Comparison of ENCODE assay signal across 8 cellular contexts in the genomic region with DNA sequence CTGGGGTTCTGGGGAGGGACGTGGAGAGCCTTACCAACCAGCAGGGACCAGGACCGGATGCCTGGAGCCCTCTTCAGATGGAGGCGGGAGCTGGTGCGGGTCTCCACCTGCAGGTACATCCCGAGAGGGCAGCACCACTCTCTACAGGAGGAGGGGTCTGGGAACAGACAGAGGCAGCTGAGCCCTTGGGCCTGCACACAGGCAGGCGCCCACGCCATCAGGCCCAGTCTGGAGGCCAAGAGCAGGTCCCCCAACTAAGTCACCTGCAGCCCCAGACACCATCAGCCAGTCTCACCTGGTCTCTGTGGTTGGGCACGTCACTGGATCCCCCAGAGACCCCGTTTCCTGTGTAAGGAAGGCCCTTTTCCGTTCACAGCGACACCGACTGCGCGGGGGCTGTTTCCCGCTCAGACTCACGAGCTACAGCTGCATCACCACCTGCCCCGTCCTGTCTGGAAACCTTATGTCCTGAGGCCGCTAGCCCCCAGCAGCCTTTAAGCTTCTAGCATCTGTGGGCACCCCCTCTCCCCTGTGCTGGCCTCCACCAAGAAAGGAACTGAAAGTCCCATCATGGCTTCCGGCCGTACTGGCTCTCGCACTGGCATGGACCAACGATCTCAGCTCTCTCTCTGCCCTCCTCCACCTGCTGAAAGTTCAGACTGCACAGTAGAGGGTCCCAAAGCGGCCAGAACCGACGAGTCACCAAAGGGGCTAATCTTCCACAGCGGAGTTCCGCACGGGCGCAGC. TPM values are rescaled to one million over a fixed set of nuclear protein-coding genes. Genes with fewer than 3 reads are reported as not detected.
DNase-seq lines count a peak whose midpoint lies in the region; ATAC-seq and TF ChIP-seq lines count a peak whose summit lies in the region.

No MANE protein-coding gene starts in this region.

- H3K9me3 ChIP-seq in liver (ENCODE audit: control insufficient read depth in 4 of 4, low read length in 3 of 4): no peaks in the 10 kb centered on the region

- no peak for TF ChIP-seq RAD21 in liver (IDR thresholded peaks at IDR 0.05)

- H3K4me3 Mint-ChIP-seq in activated naive CD8-positive, alpha-beta T cell treated with anti-CD3 and anti-CD28 coated beads, Interleukin-2, amount 10 ng/mL, durations not matched to agents 7 days and 5 days: peak overlapping the region; percentile 96

- no peak for TF ChIP-seq CTCF in liver (IDR thresholded peaks at IDR 0.05; ENCODE audit: low read depth, low read length, missing input control)

- H3K27me3 Mint-ChIP-seq in activated naive CD8-positive, alpha-beta T cell treated with anti-CD3 and anti-CD28 coated beads, Interleukin-2, amount 10 ng/mL, durations not matched to agents 7 days and 5 days: no peaks in the 10 kb centered on the region

- peak overlapping the region; percentile 97 for H3K27ac Mint-ChIP-seq in activated naive CD8-positive, alpha-beta T cell treated with anti-CD3 and anti-CD28 coated beads, Interleukin-2, amount 10 ng/mL, durations not matched to agents 7 days and 5 days

- H3K27ac ChIP-seq in liver (ENCODE audit: low read depth in 1 of 2, low read length in 2 of 2): peak overlapping the region; percentile 79 to 93

- ATAC-seq in GM18861 (IDR thresholded peaks at IDR 0.05; ENCODE audit: unreplicated experiment) (peak; percentile 53), HG02938 (IDR thresholded peaks at IDR 0.05; ENCODE audit: unreplicated experiment) (peak; percentile 52)
- ATAC-seq in activated naive CD8-positive, alpha-beta T cell treated with anti-CD3 and anti-CD28 coated beads, Interleukin-2, amount 10 ng/mL, durations not matched to agents 7 days and 5 days (ENCODE audit: low read depth): peak; percentile 65

- H3K9ac ChIP-seq in liver (ENCODE audit: low read depth in 1 of 2, low read length in 2 of 2): peak overlapping the region in 1 of 2 donors; percentile 63

- peaks cover 11 to 43% (median 34%) of the 10 kb centered on the region in 4 donors for H3K4me1 ChIP-seq in liver (ENCODE audit: control insufficient read depth in 4 of 4, insufficient read depth in 4 of 4, low read length in 3 of 4)

- peak overlapping the region; percentile 77 to 91 (median 86) for H3K4me3 ChIP-seq in liver (ENCODE audit: low read depth in 1 of 3, low read length in 3 of 3)

- DNase-seq in SHP77 (lab: John Stamatoyannopoulos, UW): peak; percentile 55 to 75
- peak; percentile 77 for DNase-seq in activated naive CD8-positive, alpha-beta T cell treated with anti-CD3 and anti-CD28 coated beads, Interleukin-2, amount 10 ng/mL, durations not matched to agents 7 days and 5 days
- DNase-seq in stimulated activated CD8-positive, alpha-beta memory T cell treated with anti-CD3 and anti-CD28 coated beads, Interleukin-15, amount 100 ng/mL, for 24 hours (ENCODE audit: low read depth): peak; percentile 35
- no peak for DNase-seq in HPDE6-E6E7 (ENCODE audit: extremely low spot score)
- no peak for DNase-seq in cerebellum (ENCODE audit: low spot score)

- H3K4me1 Mint-ChIP-seq in activated naive CD8-positive, alpha-beta T cell treated with anti-CD3 and anti-CD28 coated beads, Interleukin-2, amount 10 ng/mL, durations not matched to agents 7 days and 5 days: peaks cover 27% of the 10 kb centered on the region

- 78% methylated on average over 29 of the region's 29 CpGs for WGBS in liver

- no peaks in the 10 kb centered on the region for H3K36me3 ChIP-seq in liver (ENCODE audit: control insufficient read depth in 4 of 4, insufficient read depth in 3 of 4, low read depth in 1 of 4, low read length in 3 of 4)

- H3K27me3 ChIP-seq in liver (ENCODE audit: control insufficient read depth in 4 of 4, insufficient read depth in 4 of 4, low read length in 3 of 4): no peaks in the 10 kb centered on the region

- H3K36me3 Mint-ChIP-seq in activated naive CD8-positive, alpha-beta T cell treated with anti-CD3 and anti-CD28 coated beads, Interleukin-2, amount 10 ng/mL, durations not matched to agents 7 days and 5 days: peaks cover 15% of the 10 kb centered on the region

- POLR2A ChIA-PET in activated naive CD8-positive, alpha-beta T cell treated with anti-CD3 and anti-CD28 coated beads, Interleukin-2, amount 10 ng/mL, durations not matched to agents 7 days and 5 days (lab: Charles Lee): interaction anchor here (0.7 to 2.3 kb wide), 15 partner anchors 9 to 151 kb away, joined by 3 to 28 read pairs (median 5); a partner anchor contains a TSS

- no peaks in the 10 kb centered on the region for H3K9me3 Mint-ChIP-seq in activated naive CD8-positive, alpha-beta T cell treated with anti-CD3 and anti-CD28 coated beads, Interleukin-2, amount 10 ng/mL, durations not matched to agents 7 days and 5 days

TF ChIP-seq in liver, 16 proteins besides CTCF, POLR2A, EP300 and RAD21 (continues in another document):
- TF ChIP-seq FOXA2 (IDR thresholded peaks at IDR 0.05) (no peak), JUND (IDR thresholded peaks at IDR 0.05) (no peak), RXRA (IDR thresholded peaks at IDR 0.05) (no peak), HNF4G (IDR thresholded peaks at IDR 0.05) (no peak), GABPA (IDR thresholded peaks at IDR 0.05 in 1 of 2, conservative IDR thresholded peaks at IDR 0.05 in 1 of 2) (no peak), SP1 (IDR thresholded peaks at IDR 0.05) (no peak), NR2F2 (IDR thresholded peaks at IDR 0.05) (no peak), YY1 (IDR thresholded peaks at IDR 0.05) (no peak), TAF1 (conservative IDR thresholded peaks at IDR 0.05) (no peak), EGR1 (IDR thresholded peaks at IDR 0.05; ENCODE audit: low read depth in 2 of 2) (no peak)
- TF ChIP-seq, protein P1, sequence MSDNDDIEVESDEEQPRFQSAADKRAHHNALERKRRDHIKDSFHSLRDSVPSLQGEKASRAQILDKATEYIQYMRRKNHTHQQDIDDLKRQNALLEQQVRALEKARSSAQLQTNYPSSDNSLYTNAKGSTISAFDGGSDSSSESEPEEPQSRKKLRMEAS (IDR thresholded peaks at IDR 0.05): no peak
- TF ChIP-seq, protein P2, sequence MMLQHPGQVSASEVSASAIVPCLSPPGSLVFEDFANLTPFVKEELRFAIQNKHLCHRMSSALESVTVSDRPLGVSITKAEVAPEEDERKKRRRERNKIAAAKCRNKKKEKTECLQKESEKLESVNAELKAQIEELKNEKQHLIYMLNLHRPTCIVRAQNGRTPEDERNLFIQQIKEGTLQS (IDR thresholded peaks at IDR 0.05): no peak
- TF ChIP-seq, protein P3, sequence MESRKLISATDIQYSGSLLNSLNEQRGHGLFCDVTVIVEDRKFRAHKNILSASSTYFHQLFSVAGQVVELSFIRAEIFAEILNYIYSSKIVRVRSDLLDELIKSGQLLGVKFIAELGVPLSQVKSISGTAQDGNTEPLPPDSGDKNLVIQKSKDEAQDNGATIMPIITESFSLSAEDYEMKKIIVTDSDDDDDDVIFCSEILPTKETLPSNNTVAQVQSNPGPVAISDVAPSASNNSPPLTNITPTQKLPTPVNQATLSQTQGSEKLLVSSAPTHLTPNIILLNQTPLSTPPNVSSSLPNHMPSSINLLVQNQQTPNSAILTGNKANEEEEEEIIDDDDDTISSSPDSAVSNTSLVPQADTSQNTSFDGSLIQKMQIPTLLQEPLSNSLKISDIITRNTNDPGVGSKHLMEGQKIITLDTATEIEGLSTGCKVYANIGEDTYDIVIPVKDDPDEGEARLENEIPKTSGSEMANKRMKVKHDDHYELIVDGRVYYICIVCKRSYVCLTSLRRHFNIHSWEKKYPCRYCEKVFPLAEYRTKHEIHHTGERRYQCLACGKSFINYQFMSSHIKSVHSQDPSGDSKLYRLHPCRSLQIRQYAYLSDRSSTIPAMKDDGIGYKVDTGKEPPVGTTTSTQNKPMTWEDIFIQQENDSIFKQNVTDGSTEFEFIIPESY (IDR thresholded peaks at IDR 0.05): no peak
- TF ChIP-seq, protein P4, sequence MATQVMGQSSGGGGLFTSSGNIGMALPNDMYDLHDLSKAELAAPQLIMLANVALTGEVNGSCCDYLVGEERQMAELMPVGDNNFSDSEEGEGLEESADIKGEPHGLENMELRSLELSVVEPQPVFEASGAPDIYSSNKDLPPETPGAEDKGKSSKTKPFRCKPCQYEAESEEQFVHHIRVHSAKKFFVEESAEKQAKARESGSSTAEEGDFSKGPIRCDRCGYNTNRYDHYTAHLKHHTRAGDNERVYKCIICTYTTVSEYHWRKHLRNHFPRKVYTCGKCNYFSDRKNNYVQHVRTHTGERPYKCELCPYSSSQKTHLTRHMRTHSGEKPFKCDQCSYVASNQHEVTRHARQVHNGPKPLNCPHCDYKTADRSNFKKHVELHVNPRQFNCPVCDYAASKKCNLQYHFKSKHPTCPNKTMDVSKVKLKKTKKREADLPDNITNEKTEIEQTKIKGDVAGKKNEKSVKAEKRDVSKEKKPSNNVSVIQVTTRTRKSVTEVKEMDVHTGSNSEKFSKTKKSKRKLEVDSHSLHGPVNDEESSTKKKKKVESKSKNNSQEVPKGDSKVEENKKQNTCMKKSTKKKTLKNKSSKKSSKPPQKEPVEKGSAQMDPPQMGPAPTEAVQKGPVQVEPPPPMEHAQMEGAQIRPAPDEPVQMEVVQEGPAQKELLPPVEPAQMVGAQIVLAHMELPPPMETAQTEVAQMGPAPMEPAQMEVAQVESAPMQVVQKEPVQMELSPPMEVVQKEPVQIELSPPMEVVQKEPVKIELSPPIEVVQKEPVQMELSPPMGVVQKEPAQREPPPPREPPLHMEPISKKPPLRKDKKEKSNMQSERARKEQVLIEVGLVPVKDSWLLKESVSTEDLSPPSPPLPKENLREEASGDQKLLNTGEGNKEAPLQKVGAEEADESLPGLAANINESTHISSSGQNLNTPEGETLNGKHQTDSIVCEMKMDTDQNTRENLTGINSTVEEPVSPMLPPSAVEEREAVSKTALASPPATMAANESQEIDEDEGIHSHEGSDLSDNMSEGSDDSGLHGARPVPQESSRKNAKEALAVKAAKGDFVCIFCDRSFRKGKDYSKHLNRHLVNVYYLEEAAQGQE (IDR thresholded peaks at IDR 0.05): no peak

RNA-seq across cellular contexts. Expression of a gene that starts 1.2 kb away (rescaled TPM):
- total RNA-seq in activated naive CD8-positive, alpha-beta T cell treated with anti-CD3 and anti-CD28 coated beads, Interleukin-2, amount 10 ng/mL, durations not matched to agents 7 days and 5 days: 100 to 1,000 TPM; 301 to 323 TPM
- total RNA-seq in liver (10 to 100 TPM; 25.9 to 44.0 TPM), cerebellum (32.2 TPM)
- 10 to 100 TPM; 23.2 to 45.6 TPM for polyA plus RNA-seq in liver

RNA-seq across cellular contexts. Expression of a gene that starts 9.2 kb away (rescaled TPM):
- total RNA-seq in activated naive CD8-positive, alpha-beta T cell treated with anti-CD3 and anti-CD28 coated beads, Interleukin-2, amount 10 ng/mL, durations not matched to agents 7 days and 5 days: 100 to 1,000 TPM; 106 to 121 TPM
- total RNA-seq in liver: 10 to 100 TPM; 24.8 to 87.5 TPM
- 10 to 100 TPM; 19.8 to 27.6 TPM for polyA plus RNA-seq in liver
- 67.9 TPM for total RNA-seq in cerebellum

RNA-seq across cellular contexts. Expression of a gene that starts 30.9 kb away (rescaled TPM):
- 10 to 100 TPM; 24.4 to 27.4 TPM for total RNA-seq in activated naive CD8-positive, alpha-beta T cell treated with anti-CD3 and anti-CD28 coated beads, Interleukin-2, amount 10 ng/mL, durations not matched to agents 7 days and 5 days
- total RNA-seq in liver: 10 to 100 TPM; 16.1 to 23.2 TPM
- 10 to 100 TPM; 15.0 to 20.9 TPM for polyA plus RNA-seq in liver
- 18.1 TPM for total RNA-seq in cerebellum

RNA-seq across cellular contexts. Expression of a gene that starts 31.2 kb away (rescaled TPM):
- total RNA-seq in activated naive CD8-positive, alpha-beta T cell treated with anti-CD3 and anti-CD28 coated beads, Interleukin-2, amount 10 ng/mL, durations not matched to agents 7 days and 5 days: 10 to 100 TPM; 84.1 to 84.8 TPM
- total RNA-seq in liver (10 to 100 TPM in 1 of 2 donors, 1 to 10 TPM in 1; 9.7 to 19.9 TPM), cerebellum (17.8 TPM)
- 10 to 100 TPM in 1 of 2 donors, 1 to 10 TPM in 1; 5.6 to 14.7 TPM for polyA plus RNA-seq in liver

Comparison
In these comparisons a context has a peak if more than half of its experiments do, and no peak if none do; other contexts are left out.
1. DNase-seq: peak in SHP77 (2 of 2), activated naive CD8-positive, alpha-beta T cell treated with anti-CD3 and anti-CD28 coated beads, Interleukin-2, amount 10 ng/mL, durations not matched to agents 7 days and 5 days (single experiment) and stimulated activated CD8-positive, alpha-beta memory T cell treated with anti-CD3 and anti-CD28 coated beads, Interleukin-15, amount 100 ng/mL, for 24 hours (single experiment); none in HPDE6-E6E7 (single experiment) and cerebellum (single experiment).
2. Peak in every context shown above with its lines, with median percentiles within 50 percentile points of each other: ATAC-seq.